In the genomic region with DNA sequence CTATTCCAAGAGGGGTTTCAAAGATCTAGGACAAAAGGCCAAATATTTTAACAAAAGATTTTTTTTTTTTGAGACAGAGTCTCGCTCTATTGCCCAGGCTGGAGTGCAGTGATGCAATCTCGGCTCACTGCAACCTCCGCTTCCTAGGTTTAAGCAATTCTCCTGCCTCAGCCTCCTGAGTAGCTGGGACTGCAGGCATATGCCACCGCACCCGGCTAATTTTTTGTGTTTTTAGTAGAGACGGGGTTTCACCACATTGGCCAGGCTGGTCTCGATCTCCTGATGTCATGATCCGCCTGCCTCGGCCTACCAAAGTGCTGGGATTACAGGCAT, we compare ENCODE assay signal across 3 cellular contexts.
TF ChIP-seq lines count a peak whose summit lies in the region.
"Not testable (repeated sequence)": the region's sequence is repeated elsewhere in the genome, so short reads cannot be mapped to it uniquely, and the experiment has no call there.

No MANE protein-coding gene starts in this region.

TF ChIP-seq in WTC11, 78 proteins besides CTCF, POLR2A, EP300 and RAD21:
- TF ChIP-seq GABPB1 (CRISPR knock-in tag; IDR thresholded peaks at IDR 0.05), result 0 out of 2 replicates have a peak, but pooled peaks have one; percentile 18

TF ChIP-seq in K562, 482 proteins besides CTCF, POLR2A, EP300 and RAD21:
- TF ChIP-seq, protein P1, sequence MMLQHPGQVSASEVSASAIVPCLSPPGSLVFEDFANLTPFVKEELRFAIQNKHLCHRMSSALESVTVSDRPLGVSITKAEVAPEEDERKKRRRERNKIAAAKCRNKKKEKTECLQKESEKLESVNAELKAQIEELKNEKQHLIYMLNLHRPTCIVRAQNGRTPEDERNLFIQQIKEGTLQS (IDR thresholded peaks at IDR 0.05), result 0 out of 2 replicates have a peak, but pooled peaks have one; percentile 17
- TF ChIP-seq, protein P1 (CRISPR knock-in tag; conservative IDR thresholded peaks at IDR 0.05), result not testable (repeated sequence)
TF ChIP-seq in K562: peak in this region for 1; not testable (repeated sequence) for 481.

TF ChIP-seq in HepG2, 621 proteins besides CTCF, POLR2A, EP300 and RAD21:
- TF ChIP-seq, protein P2, sequence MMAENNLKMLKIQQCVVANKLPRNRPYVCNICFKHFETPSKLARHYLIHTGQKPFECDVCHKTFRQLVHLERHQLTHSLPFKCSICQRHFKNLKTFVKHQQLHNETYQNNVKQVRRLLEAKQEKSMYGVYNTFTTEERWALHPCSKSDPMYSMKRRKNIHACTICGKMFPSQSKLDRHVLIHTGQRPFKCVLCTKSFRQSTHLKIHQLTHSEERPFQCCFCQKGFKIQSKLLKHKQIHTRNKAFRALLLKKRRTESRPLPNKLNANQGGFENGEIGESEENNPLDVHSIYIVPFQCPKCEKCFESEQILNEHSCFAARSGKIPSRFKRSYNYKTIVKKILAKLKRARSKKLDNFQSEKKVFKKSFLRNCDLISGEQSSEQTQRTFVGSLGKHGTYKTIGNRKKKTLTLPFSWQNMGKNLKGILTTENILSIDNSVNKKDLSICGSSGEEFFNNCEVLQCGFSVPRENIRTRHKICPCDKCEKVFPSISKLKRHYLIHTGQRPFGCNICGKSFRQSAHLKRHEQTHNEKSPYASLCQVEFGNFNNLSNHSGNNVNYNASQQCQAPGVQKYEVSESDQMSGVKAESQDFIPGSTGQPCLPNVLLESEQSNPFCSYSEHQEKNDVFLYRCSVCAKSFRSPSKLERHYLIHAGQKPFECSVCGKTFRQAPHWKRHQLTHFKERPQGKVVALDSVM (CRISPR knock-in tag; IDR thresholded peaks at IDR 0.05), result peak; percentile 83; the same call in 1 of the 2 replicates
- TF ChIP-seq, protein P1 (CRISPR knock-in tag; IDR thresholded peaks at IDR 0.05), result 0 out of 2 replicates have a peak, but pooled peaks have one; percentile 30
- peak; percentile 95 for TF ChIP-seq ZNF121 (CRISPR knock-in tag; IDR thresholded peaks at IDR 0.05)
- TF ChIP-seq CEBPG (CRISPR knock-in tag; IDR thresholded peaks at IDR 0.05), result peak; percentile 81
- 0 out of 2 replicates have a peak, but pooled peaks have one; percentile 37 for TF ChIP-seq ZMYM3 (CRISPR knock-in tag; IDR thresholded peaks at IDR 0.05)
